In the genomic region with DNA sequence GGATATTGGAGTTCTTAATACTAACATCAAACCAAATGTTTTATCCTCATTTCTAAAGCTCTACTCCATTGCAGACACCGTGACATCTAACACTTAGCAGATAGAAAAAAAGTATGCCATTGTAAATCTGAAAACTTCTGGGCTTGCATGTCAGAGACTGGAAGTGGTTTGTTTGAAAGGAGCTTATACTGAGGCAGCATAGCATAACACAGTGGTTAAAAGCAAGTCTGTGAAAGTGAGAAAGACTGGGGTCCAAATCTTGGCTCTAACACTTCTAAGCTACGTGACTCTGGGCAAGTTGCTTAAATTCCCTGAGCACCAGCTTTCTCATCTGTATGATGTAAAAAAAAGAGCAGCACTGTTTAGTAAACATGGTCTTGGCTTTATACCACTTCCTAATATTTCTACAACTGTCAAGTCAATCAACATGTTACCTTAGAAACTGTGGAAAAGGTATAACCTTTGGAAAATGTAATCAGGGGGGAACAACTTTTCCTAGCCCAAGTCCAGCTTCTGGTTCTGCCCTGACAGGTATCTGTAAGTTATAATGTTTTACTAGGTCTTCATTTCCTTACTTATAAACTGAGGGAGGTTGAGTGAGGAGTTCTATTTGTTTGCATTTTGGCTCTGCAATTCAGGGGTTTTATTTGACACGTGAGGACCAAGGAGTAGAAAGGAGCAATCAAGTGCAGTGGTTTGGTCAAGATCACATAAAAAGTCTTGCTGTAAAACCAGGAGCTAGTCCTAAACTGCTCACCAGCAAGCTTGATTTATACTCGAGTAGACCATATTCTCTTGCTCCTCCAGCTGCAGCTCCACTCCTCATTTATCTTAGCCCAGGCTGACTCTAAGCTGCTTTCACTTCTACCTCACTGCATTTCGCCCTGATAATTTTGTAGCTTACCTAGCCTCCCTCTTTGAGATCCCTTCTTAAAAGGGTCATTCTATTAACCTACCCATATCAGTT, we compare ENCODE assay signal across 9 cellular contexts.
DNase-seq lines count a peak whose midpoint lies in the region; ATAC-seq and TF ChIP-seq lines count a peak whose summit lies in the region.
"Had no signal": no experiment of that assay in that cellular context is flagged by ENCODE, and none has a peak within 500 bp of the region (broad histone marks: within the 10 kb centered on the region; RNA-seq: fewer than 3 reads in every experiment).

No MANE protein-coding gene starts in this region.

- ATAC-seq in HG03108 (IDR thresholded peaks at IDR 0.05; ENCODE audit: unreplicated experiment) (peak; percentile 54), GM19351 (IDR thresholded peaks at IDR 0.05; ENCODE audit: unreplicated experiment) (no peak)
- peak; percentile 45 for ATAC-seq in central memory CD8-positive, alpha-beta T cell (replicated peaks; ENCODE audit: extremely low read depth, poor library complexity, severe bottlenecking)

- no peaks in the 10 kb centered on the region for H3K36me3 ChIP-seq in stomach
- H3K36me3 ChIP-seq: brain microvascular endothelial cell had no signal

- peak overlapping the region; percentile 17 to 89 (median 80) for H3K27ac ChIP-seq in stomach
- H3K27ac ChIP-seq: brain microvascular endothelial cell had no signal

- CTCF ChIA-PET in activated CD4-positive, alpha-beta memory T cell treated with anti-CD3 and anti-CD28 coated beads, Interleukin-2, amount 10 ng/mL, durations not matched to agents 7 days and 5 days (lab: Charles Lee), result interaction anchor here (0.6 to 3.8 kb wide), 21 partner anchors 8 to 253 kb away, joined by 3 to 47 read pairs (median 5); no protein-coding TSS in a partner anchor
- CTCF ChIA-PET in activated CD4-positive, alpha-beta memory T cell treated with anti-CD3 and anti-CD28 coated beads for 36 hours (lab: Charles Lee), result interaction anchor here (0.6 to 2.6 kb wide), 10 partner anchors 8 to 1723 kb away, joined by 3 to 28 read pairs (median 6); no protein-coding TSS in a partner anchor

- POLR2A ChIA-PET in activated CD4-positive, alpha-beta memory T cell treated with anti-CD3 and anti-CD28 coated beads, Interleukin-2, amount 10 ng/mL, durations not matched to agents 7 days and 5 days (lab: Charles Lee), result interaction anchor here (1.0 to 3.5 kb wide), 18 partner anchors 10 to 103 kb away, joined by 3 to 92 read pairs (median 9); no protein-coding TSS in a partner anchor
- POLR2A ChIA-PET in activated CD4-positive, alpha-beta memory T cell treated with anti-CD3 and anti-CD28 coated beads for 36 hours (lab: Charles Lee), result interaction anchor here (1.2 to 2.6 kb wide), 6 partner anchors 9 to 233 kb away, joined by 4 to 30 read pairs (median 6); no protein-coding TSS in a partner anchor

- no peaks in the 10 kb centered on the region for H3K36me3 Mint-ChIP-seq in activated CD4-positive, alpha-beta memory T cell treated with anti-CD3 and anti-CD28 coated beads, Interleukin-2, amount 10 ng/mL, durations not matched to agents 7 days and 5 days (ENCODE audit: low read depth)
- no peaks in the 10 kb centered on the region for H3K36me3 Mint-ChIP-seq in activated CD4-positive, alpha-beta memory T cell treated with anti-CD3 and anti-CD28 coated beads for 36 hours
- H3K36me3 Mint-ChIP-seq in central memory CD8-positive, alpha-beta T cell (ENCODE audit: insufficient read depth), result peaks cover 1% of the 10 kb centered on the region

- H3K4me1 ChIP-seq in stomach, result peaks cover 22 to 56% (median 39%) of the 10 kb centered on the region in 4 donors

- WGBS in stomach, 5 donors, result 39 to 52% (median 41%) methylated on average over 5 of the region's 5 CpGs

- peaks cover 2% of the 10 kb centered on the region for H3K9me3 Mint-ChIP-seq in activated CD4-positive, alpha-beta memory T cell treated with anti-CD3 and anti-CD28 coated beads, Interleukin-2, amount 10 ng/mL, durations not matched to agents 7 days and 5 days
- no peaks in the 10 kb centered on the region for H3K9me3 Mint-ChIP-seq in activated CD4-positive, alpha-beta memory T cell treated with anti-CD3 and anti-CD28 coated beads for 36 hours
- H3K9me3 Mint-ChIP-seq in central memory CD8-positive, alpha-beta T cell, result no peaks in the 10 kb centered on the region

- no peak overlapping the region for H3K4me3 ChIP-seq in stomach

- TF ChIP-seq CTCF in stomach (IDR thresholded peaks at IDR 0.05), result no peak

- H3K9me3 ChIP-seq in stomach, result no peaks in the 10 kb centered on the region

- H3K27ac Mint-ChIP-seq in activated CD4-positive, alpha-beta memory T cell treated with anti-CD3 and anti-CD28 coated beads, Interleukin-2, amount 10 ng/mL, durations not matched to agents 7 days and 5 days, result no peak overlapping the region
- no peak overlapping the region for H3K27ac Mint-ChIP-seq in activated CD4-positive, alpha-beta memory T cell treated with anti-CD3 and anti-CD28 coated beads for 36 hours
- H3K27ac Mint-ChIP-seq in central memory CD8-positive, alpha-beta T cell (ENCODE audit: low read depth), result no peak overlapping the region

- H3K4me3 Mint-ChIP-seq in activated CD4-positive, alpha-beta memory T cell treated with anti-CD3 and anti-CD28 coated beads, Interleukin-2, amount 10 ng/mL, durations not matched to agents 7 days and 5 days, result no peak overlapping the region
- H3K4me3 Mint-ChIP-seq in activated CD4-positive, alpha-beta memory T cell treated with anti-CD3 and anti-CD28 coated beads for 36 hours, result no peak overlapping the region
- H3K4me3 Mint-ChIP-seq in central memory CD8-positive, alpha-beta T cell, result no peak overlapping the region

- TF ChIP-seq EP300 in stomach (IDR thresholded peaks at IDR 0.05), result no peak

- H3K27me3 Mint-ChIP-seq in activated CD4-positive, alpha-beta memory T cell treated with anti-CD3 and anti-CD28 coated beads, Interleukin-2, amount 10 ng/mL, durations not matched to agents 7 days and 5 days, result no peaks in the 10 kb centered on the region
- H3K27me3 Mint-ChIP-seq in activated CD4-positive, alpha-beta memory T cell treated with anti-CD3 and anti-CD28 coated beads for 36 hours, result no peaks in the 10 kb centered on the region
- H3K27me3 Mint-ChIP-seq in central memory CD8-positive, alpha-beta T cell, result no peaks in the 10 kb centered on the region

- intact Hi-C loops in activated CD4-positive, alpha-beta memory T cell treated with anti-CD3 and anti-CD28 coated beads for 36 hours (cut with micrococcal nuclease), result no loop called here
- intact Hi-C loops in stomach (cut with DNase I; ENCODE audit: low total_unique reads), result no loop called here

- peaks cover 5% of the 10 kb centered on the region for H3K4me1 Mint-ChIP-seq in activated CD4-positive, alpha-beta memory T cell treated with anti-CD3 and anti-CD28 coated beads, Interleukin-2, amount 10 ng/mL, durations not matched to agents 7 days and 5 days
- H3K4me1 Mint-ChIP-seq in activated CD4-positive, alpha-beta memory T cell treated with anti-CD3 and anti-CD28 coated beads for 36 hours (ENCODE audit: low read depth), result peaks cover 3% of the 10 kb centered on the region
- H3K4me1 Mint-ChIP-seq in central memory CD8-positive, alpha-beta T cell, result no peaks in the 10 kb centered on the region

- TF ChIP-seq POLR2A in stomach (IDR thresholded peaks at IDR 0.05), result no peak

- no peaks in the 10 kb centered on the region for H3K27me3 ChIP-seq in stomach
- H3K27me3 ChIP-seq: brain microvascular endothelial cell had no signal

- DNase-seq in activated CD4-positive, alpha-beta memory T cell treated with anti-CD3 and anti-CD28 coated beads, Interleukin-2, amount 10 ng/mL, durations not matched to agents 7 days and 5 days, result peak; percentile 37
- DNase-seq in activated CD4-positive, alpha-beta memory T cell treated with anti-CD3 and anti-CD28 coated beads for 36 hours, result no peak
- peak in 1 of 2 donors; percentile 32 for DNase-seq in central memory CD8-positive, alpha-beta T cell (ENCODE audit: low spot score in 2 of 2)
- DNase-seq in stomach (no peak), EL (no peak), UCSD-AML1 (lab: John Stamatoyannopoulos, UW; ENCODE audit: unreplicated experiment) (no peak)
- DNase-seq: brain microvascular endothelial cell had no signal
